ENCODE assay signal across 21 cellular contexts in genomic region chr12:3189282-3189681, GRCh38.
"Had no signal": no experiment of that assay in that cellular context is flagged by ENCODE, and none has a peak within 500 bp of the region (broad histone marks: within the 10 kb centered on the region; RNA-seq: fewer than 3 reads in every experiment).

No MANE protein-coding gene starts in this region.

- H2AFZ ChIP-seq: hepatocyte had no signal

- H3K4me2 ChIP-seq: hepatocyte had no signal

- H3K9me3 ChIP-seq: colonic mucosa, left lung, psoas muscle, sigmoid colon, stomach, uterus had no signal

- H3K4me3 ChIP-seq: colonic mucosa, hepatocyte, left lung, psoas muscle, sigmoid colon, skin epidermis, stomach, uterus had no signal

- H3K27me3 ChIP-seq: colonic mucosa, foreskin keratinocyte, hepatocyte, left lung, sigmoid colon, stomach, uterus had no signal

- DNase-seq: colonic mucosa; dermis blood vessel endothelial cell; erythroblast; foreskin keratinocyte; head of caudate nucleus; kidney glomerular epithelial cell; left lung; mesendoderm; naive B cell; psoas muscle; retina; sigmoid colon; stimulated activated CD4-positive, alpha-beta T cell treated with anti-CD3 and anti-CD28 coated beads, Interleukin-2, amount 100 ng/mL, for 24 hours; stimulated activated naive CD4-positive, alpha-beta T cell; stomach; substantia nigra; uterus had no signal

- H3K27ac ChIP-seq: colonic mucosa, foreskin keratinocyte, hepatocyte, left lung, psoas muscle, sigmoid colon, skin epidermis, stomach, uterus had no signal

- H3K27ac Mint-ChIP-seq: naive B cell, nephron, type B pancreatic cell had no signal

- H3K4me1 ChIP-seq: colonic mucosa, foreskin keratinocyte, sigmoid colon, uterus had no signal

- H3K36me3 Mint-ChIP-seq: naive B cell had no signal

- H3K79me2 ChIP-seq: hepatocyte had no signal

- H3K4me3 Mint-ChIP-seq: nephron, type B pancreatic cell had no signal

- ATAC-seq: foreskin keratinocyte, left lung, psoas muscle had no signal

- H3K9me3 Mint-ChIP-seq: naive B cell, nephron, type B pancreatic cell had no signal

- H3K36me3 ChIP-seq: colonic mucosa, left lung, sigmoid colon, stomach, uterus had no signal
